Comparison of ENCODE assay signal across 18 cellular contexts in genomic region chr10:79255007-79255507, GRCh38.
DNase-seq lines count a peak whose midpoint lies in the region; ATAC-seq and TF ChIP-seq lines count a peak whose summit lies in the region.
"Had no signal": no experiment of that assay in that cellular context is flagged by ENCODE, and none has a peak within 500 bp of the region (broad histone marks: within the 10 kb centered on the region; RNA-seq: fewer than 3 reads in every experiment).

No MANE protein-coding gene starts in this region.

- peaks cover 8% of the 10 kb centered on the region; the same call in 1 of the 2 replicates for H3K36me3 ChIP-seq in OCI-LY7 (ENCODE audit: insufficient read depth, low read length)

- no peak overlapping the region for H2AFZ ChIP-seq in OCI-LY7 (ENCODE audit: low read length)

- H3K4me1 ChIP-seq in OCI-LY7 (ENCODE audit: insufficient read depth, low read length, poor library complexity, severe bottlenecking), result peaks cover 32% of the 10 kb centered on the region

- TF ChIP-seq CTCF in activated B cell treated with CpG ODN at 0.5 μM for 24 hours (IDR thresholded peaks at IDR 0.05), result no peak
- no peak for TF ChIP-seq CTCF in OCI-LY7 (conservative IDR thresholded peaks at IDR 0.05; ENCODE audit: low read length)

- peaks cover 9% of the 10 kb centered on the region for H4K20me1 ChIP-seq in OCI-LY7 (ENCODE audit: insufficient read depth, low read length)

- no peaks in the 10 kb centered on the region for H3K9me3 ChIP-seq in OCI-LY7 (ENCODE audit: low read length)
- H3K9me3 ChIP-seq: esophagus squamous epithelium, psoas muscle had no signal

- POLR2A ChIA-PET in activated B cell treated with CpG ODN at 0.5 μM for 24 hours (lab: Charles Lee) (interaction anchor here (0.7 to 20.1 kb wide), 9 partner anchors 8 to 892 kb away, joined by 3 to 311 read pairs (median 5); no protein-coding TSS in a partner anchor), OCI-LY7 (lab: Charles Lee) (interaction anchor here (0.6 kb wide), 1 partner anchor 650 kb away, joined by 3 read pairs; no protein-coding TSS in a partner anchor)

- no peak overlapping the region for H3K27ac ChIP-seq in OCI-LY7 (ENCODE audit: low read depth, low read length, poor library complexity, severe bottlenecking)
- H3K27ac ChIP-seq: psoas muscle had no signal

- peaks cover 85% of the 10 kb centered on the region for H3K4me1 Mint-ChIP-seq in activated B cell treated with CpG ODN at 0.5 μM for 24 hours

- peak overlapping the region; percentile 45 for H3K4me3 Mint-ChIP-seq in activated B cell treated with CpG ODN at 0.5 μM for 24 hours
- H3K4me3 Mint-ChIP-seq: activated T-helper 1 cell treated with anti-CD3 and anti-CD28 coated beads, Interleukin-12 subunit alpha, Interleukin-12 subunit beta, Interleukin-2, Interleukin-4 antibody, amounts not matched to agents 30 ng/mL and 10 ng/mL and 1 ng/mL, durations not matched to agents 14 hours and 24 hours and 36 hours; nephron progenitor cell had no signal

- intact Hi-C loops in activated B cell treated with CpG ODN at 0.5 μM for 24 hours (cut with micrococcal nuclease) (loop anchor here (1.0 kb wide), 1 partner anchor 8 kb away; no protein-coding TSS in a partner anchor), OCI-LY7 (cut with micrococcal nuclease; ENCODE audit: unreplicated experiment) (no loop called here)

- DNase-seq in COLO668 (lab: John Stamatoyannopoulos, UW; ENCODE audit: unreplicated experiment) (peak; percentile 40), activated B cell treated with CpG ODN at 0.5 μM for 24 hours (no peak), myocyte (ENCODE audit: low read depth) (peak; percentile 87), OCI-LY7 (ENCODE audit: low spot score) (no peak), OCI-M2 (lab: John Stamatoyannopoulos, UW; ENCODE audit: unreplicated experiment) (no peak), hypothalamus (lab: John Stamatoyannopoulos, UW) (no peak)
- DNase-seq in activated CD4-positive, alpha-beta T cell treated with anti-CD3 and anti-CD28 coated beads, Interleukin-2, amount 50 U/mL, for 4 hours, result no peak
- DNase-seq: activated CD8-positive, alpha-beta memory T cell treated with anti-CD3 and anti-CD28 coated beads for 24 hours; COR-L47; esophagus squamous epithelium; Kasumi-1; mesendoderm; NCI-H1105 treated with DMSO at 0.1 percent for 48 hours; NCI-H226; nephron progenitor cell; psoas muscle had no signal

- H3K27ac Mint-ChIP-seq in activated B cell treated with CpG ODN at 0.5 μM for 24 hours, result peak overlapping the region; percentile 74
- H3K27ac Mint-ChIP-seq: activated T-helper 1 cell treated with anti-CD3 and anti-CD28 coated beads, Interleukin-12 subunit alpha, Interleukin-12 subunit beta, Interleukin-2, Interleukin-4 antibody, amounts not matched to agents 30 ng/mL and 10 ng/mL and 1 ng/mL, durations not matched to agents 14 hours and 24 hours and 36 hours; nephron progenitor cell had no signal

- no TSS peak for BruUV-seq in OCI-LY7 (replicated peaks; lab: Mats Ljungman, UMichigan)

- peaks cover 14% of the 10 kb centered on the region for H3K36me3 Mint-ChIP-seq in activated B cell treated with CpG ODN at 0.5 μM for 24 hours (ENCODE audit: low read depth)

- CTCF ChIA-PET in activated B cell treated with CpG ODN at 0.5 μM for 24 hours (lab: Charles Lee) (interaction anchor here (1.2 kb wide), 1 partner anchor 9 kb away, joined by 3 read pairs; no protein-coding TSS in a partner anchor), OCI-LY7 (lab: Charles Lee; ENCODE audit: unreplicated experiment) (no interaction called here)

- peaks cover 56% of the 10 kb centered on the region for H3K79me2 ChIP-seq in OCI-LY7 (ENCODE audit: insufficient read depth, low read depth, low read length)

- H3K9me2 ChIP-seq in OCI-LY7 (ENCODE audit: insufficient read depth, low read length), result no peaks in the 10 kb centered on the region

- H3K9me3 Mint-ChIP-seq in activated B cell treated with CpG ODN at 0.5 μM for 24 hours, result no peaks in the 10 kb centered on the region
- H3K9me3 Mint-ChIP-seq: activated T-helper 1 cell treated with anti-CD3 and anti-CD28 coated beads, Interleukin-12 subunit alpha, Interleukin-12 subunit beta, Interleukin-2, Interleukin-4 antibody, amounts not matched to agents 30 ng/mL and 10 ng/mL and 1 ng/mL, durations not matched to agents 14 hours and 24 hours and 36 hours; nephron progenitor cell had no signal

- no peaks in the 10 kb centered on the region for H3K27me3 Mint-ChIP-seq in activated B cell treated with CpG ODN at 0.5 μM for 24 hours

- no peak overlapping the region for H3K4me2 ChIP-seq in OCI-LY7 (ENCODE audit: low read length)

- H3K4me3 ChIP-seq in OCI-LY7 (ENCODE audit: low read depth, low read length, poor library complexity, severe bottlenecking), result no peak overlapping the region
- H3K4me3 ChIP-seq: esophagus squamous epithelium, psoas muscle had no signal

- peak; percentile 31 for ATAC-seq in GM21390 (IDR thresholded peaks at IDR 0.05; ENCODE audit: unreplicated experiment)
- ATAC-seq in activated B cell treated with CpG ODN at 0.5 μM for 24 hours (ENCODE audit: low read depth), result peak; percentile 51
- ATAC-seq: psoas muscle had no signal

Comparison
In these comparisons a context has a peak if more than half of its experiments do, and no peak if none do; other contexts are left out.
1. DNase-seq: peak in COLO668 (single experiment) and myocyte (single experiment); none in activated B cell treated with CpG ODN at 0.5 μM for 24 hours (single experiment), OCI-LY7 (single experiment), OCI-M2 (single experiment), activated CD4-positive, alpha-beta T cell treated with anti-CD3 and anti-CD28 coated beads, Interleukin-2, amount 50 U/mL, for 4 hours (0 of 2) and hypothalamus (0 of 51).